9 cellular contexts compared by ENCODE assay signal in genomic region chr11:125166347-125166841, GRCh38. TPM values are rescaled to one million over a fixed set of nuclear protein-coding genes. Genes with fewer than 3 reads are reported as not detected.
A peak's percentile ranks its signal among the peaks of the same experiment; 100 is the strongest.
DNase-seq lines count a peak whose midpoint lies in the region; ATAC-seq and TF ChIP-seq lines count a peak whose summit lies in the region.
"Had no signal": no experiment of that assay in that cellular context is flagged by ENCODE, and none has a peak within 500 bp of the region (broad histone marks: within the 10 kb centered on the region; RNA-seq: fewer than 3 reads in every experiment).

No MANE protein-coding gene starts in this region.

- no peak overlapping the region for H3K18ac ChIP-seq in H9 (ENCODE audit: insufficient read length, low read depth, low read length)

- H3K4me1 Mint-ChIP-seq in H9, result peaks cover 72 to 80% of the 10 kb centered on the region in 2 experiments
- H3K4me1 Mint-ChIP-seq in activated naive CD8-positive, alpha-beta T cell treated with anti-CD3 and anti-CD28 coated beads, Interleukin-2, amount 50 U/mL, for 24 hours, result peaks cover 12% of the 10 kb centered on the region

- H3K4me2 ChIP-seq in H9 (ENCODE audit: insufficient read depth, insufficient read length, low read length), result peak overlapping the region; percentile 88

- peaks cover 36% of the 10 kb centered on the region for H3K23me2 ChIP-seq in H9 (ENCODE audit: insufficient read length, low read depth, low read length, poor library complexity, severe bottlenecking)

- H3K79me2 ChIP-seq in H9 (ENCODE audit: insufficient read depth, low read length), result no peaks in the 10 kb centered on the region

- H3K4me3 Mint-ChIP-seq in H9, result peak overlapping the region; percentile 78 to 94
- peak overlapping the region; percentile 79 for H3K4me3 Mint-ChIP-seq in activated naive CD8-positive, alpha-beta T cell treated with anti-CD3 and anti-CD28 coated beads, Interleukin-2, amount 50 U/mL, for 24 hours

- no peak overlapping the region for H3K14ac ChIP-seq in H9 (ENCODE audit: insufficient read depth, low read length)

- H3K27ac Mint-ChIP-seq in H9, result peak overlapping the region in 1 of 3 experiments; percentile 79; a peak in 2 of 7 replicates
- no peak overlapping the region for H3K27ac Mint-ChIP-seq in activated naive CD8-positive, alpha-beta T cell treated with anti-CD3 and anti-CD28 coated beads, Interleukin-2, amount 50 U/mL, for 24 hours

- H3K9me3 ChIP-seq in H9 (ENCODE audit: control insufficient read depth, low read depth, low read length) (no peaks in the 10 kb centered on the region), sigmoid colon (no peaks in the 10 kb centered on the region)

- no peak overlapping the region for H4K8ac ChIP-seq in H9 (replicated peaks; ENCODE audit: insufficient read length, low read depth, low read length)

- H3K4ac ChIP-seq in H9 (ENCODE audit: low read depth, low read length), result no peak overlapping the region

- no CpG with 5 or more reads among the region's 37 CpGs for WGBS in H9 (ENCODE audit: extremely low coverage, insufficient read length, low lambda C conversion rate)
- WGBS in sigmoid colon, 2 donors, result 5 to 7% methylated on average over 37 of the region's 37 CpGs

- H2BK15ac ChIP-seq in H9 (ENCODE audit: low read depth, low read length), result no peak overlapping the region

- H3K4me3 ChIP-seq in iPS-11a (ENCODE audit: low read depth, low read length) (peak overlapping the region; percentile 49), sigmoid colon (peak overlapping the region; percentile 48 to 71 (median 62))

- no peak overlapping the region for H2BK5ac ChIP-seq in H9 (ENCODE audit: insufficient read length, low read length)

- H4K5ac ChIP-seq in H9 (ENCODE audit: insufficient read length, low read depth, low read length), result no peak overlapping the region

- no peaks in the 10 kb centered on the region for H3K36me3 ChIP-seq in sigmoid colon

- intact Hi-C loops in sigmoid colon (cut with DNase I), result loop anchor here (5.0 kb wide), 1 partner anchor 56 kb away; no protein-coding TSS in a partner anchor

- H2BK120ac ChIP-seq in H9 (ENCODE audit: low read depth, low read length, poor library complexity, severe bottlenecking), result no peak overlapping the region

- no peak overlapping the region for H3K23ac ChIP-seq in H9 (ENCODE audit: insufficient read length, low read depth, low read length)

- H3K4me1 ChIP-seq in H9 (ENCODE audit: insufficient read depth, low read length) (peaks cover 11% of the 10 kb centered on the region; the same call in 1 of the 2 replicates), sigmoid colon (peaks cover 0 to 48% (median 22%) of the 10 kb centered on the region in 4 donors)

- H4K91ac ChIP-seq in H9 (ENCODE audit: insufficient read length, low read depth, low read length), result no peak overlapping the region

- no peak overlapping the region for H2BK12ac ChIP-seq in H9 (ENCODE audit: insufficient read length, low read depth, low read length)

- no peak overlapping the region for H3T11ph ChIP-seq in H9 (ENCODE audit: low read length)

- H3K56ac ChIP-seq in H9 (ENCODE audit: insufficient read length, low read depth, low read length), result no peak overlapping the region

- H4K20me1 ChIP-seq in H9 (ENCODE audit: control insufficient read depth, insufficient read depth, insufficient read length), result no peaks in the 10 kb centered on the region

- no peak overlapping the region for H2AFZ ChIP-seq in H9 (ENCODE audit: low read length)

- H3K9me3 Mint-ChIP-seq in H9, result no peaks in the 10 kb centered on the region
- H3K9me3 Mint-ChIP-seq in activated naive CD8-positive, alpha-beta T cell treated with anti-CD3 and anti-CD28 coated beads, Interleukin-2, amount 50 U/mL, for 24 hours, result no peaks in the 10 kb centered on the region

- no peak overlapping the region for H2AK5ac ChIP-seq in H9 (ENCODE audit: insufficient read length, low read length)

- H3K27ac ChIP-seq in H9 (ENCODE audit: insufficient read length, low read depth, low read length), result no peak overlapping the region
- H3K27ac ChIP-seq in sigmoid colon, result peak overlapping the region; percentile 81 to 87 (median 86)

- peak; percentile 60 for DNase-seq in H9
- peak; percentile 8 for DNase-seq in activated naive CD8-positive, alpha-beta T cell treated with anti-CD3 and anti-CD28 coated beads, Interleukin-2, amount 50 U/mL, for 24 hours
- DNase-seq in sigmoid colon, result peak; percentile 70
- DNase-seq in NCI-H2081 treated with DMSO at 0.1 percent for 48 hours (lab: John Stamatoyannopoulos, UW), result no peak
- DNase-seq in stimulated activated CD4-positive, alpha-beta T cell treated with anti-CD3 and anti-CD28 coated beads, Interleukin-4, amount 100 ng/mL, for 24 hours, result no peak
- no peak for DNase-seq in cortex of kidney (lab: John Stamatoyannopoulos, UW)
- DNase-seq: NCI-H2081 had no signal

- no peak for TF ChIP-seq CTCF in H9 (conservative IDR thresholded peaks at IDR 0.05)
- TF ChIP-seq CTCF in sigmoid colon (IDR thresholded peaks at IDR 0.05), result no peak

- peaks cover 65% of the 10 kb centered on the region for H3K27me3 Mint-ChIP-seq in H9 (ENCODE audit: low read depth)
- H3K27me3 Mint-ChIP-seq in activated naive CD8-positive, alpha-beta T cell treated with anti-CD3 and anti-CD28 coated beads, Interleukin-2, amount 50 U/mL, for 24 hours, result peaks cover 62% of the 10 kb centered on the region

- ATAC-seq in activated naive CD8-positive, alpha-beta T cell treated with anti-CD3 and anti-CD28 coated beads, Interleukin-2, amount 50 U/mL, for 24 hours, result peak; percentile 14
- ATAC-seq in HG03039 (IDR thresholded peaks at IDR 0.05; ENCODE audit: unreplicated experiment), result no peak

- TF ChIP-seq POLR2A in sigmoid colon (IDR thresholded peaks at IDR 0.05), result no peak

- no peak overlapping the region for H2BK20ac ChIP-seq in H9 (ENCODE audit: low read depth, low read length, poor library complexity, severe bottlenecking)

- TF ChIP-seq EP300 in sigmoid colon (IDR thresholded peaks at IDR 0.05), result no peak

- H3K27me3 ChIP-seq in H9 (ENCODE audit: insufficient read depth, low read length), result peaks cover 40% of the 10 kb centered on the region
- no peaks in the 10 kb centered on the region for H3K27me3 ChIP-seq in sigmoid colon

- no peaks in the 10 kb centered on the region; a peak in 1 of 7 replicates for H3K36me3 Mint-ChIP-seq in H9 (ENCODE audit: insufficient read depth in 1 of 3, low read depth in 3 of 3)
- no peaks in the 10 kb centered on the region for H3K36me3 Mint-ChIP-seq in activated naive CD8-positive, alpha-beta T cell treated with anti-CD3 and anti-CD28 coated beads, Interleukin-2, amount 50 U/mL, for 24 hours (ENCODE audit: low read depth)

- no peaks in the 10 kb centered on the region for H3K79me1 ChIP-seq in H9 (ENCODE audit: insufficient read depth, low read depth, low read length, poor library complexity, severe bottlenecking)

- no peak overlapping the region for H3K9ac ChIP-seq in H9 (ENCODE audit: extremely low read depth, insufficient read length, low read length)

RNA-seq across cellular contexts. Expression of gene PKNOX2, which starts 1.8 kb away (rescaled TPM):
- total RNA-seq in H9 (2021) (1.3 and 1.4 TPM in 2 replicates), sigmoid colon (1 to 10 TPM; 1.4 to 4.7 (median 1.7) TPM)
- polyA plus RNA-seq in sigmoid colon, result 1 to 10 TPM in 1 of 3 donors, under 1 TPM in 2; 0.23 to 1.2 (median 0.60) TPM

RNA-seq across cellular contexts. Expression of gene TMEM218, which starts 55.0 kb away (rescaled TPM):
- total RNA-seq in H9 (2021) (14.3 and 15.2 TPM in 2 replicates), sigmoid colon (10 to 100 TPM; 14.0 to 34.6 (median 26.0) TPM)
- polyA plus RNA-seq in sigmoid colon, result 10 to 100 TPM; 12.0 to 23.3 (median 15.6) TPM

Comparison
In these comparisons a context has a peak if more than half of its experiments do, and no peak if none do; other contexts are left out.
1. DNase-seq: peak in H9 (single experiment), activated naive CD8-positive, alpha-beta T cell treated with anti-CD3 and anti-CD28 coated beads, Interleukin-2, amount 50 U/mL, for 24 hours (single experiment) and sigmoid colon (single experiment); none in NCI-H2081 treated with DMSO at 0.1 percent for 48 hours (single experiment), stimulated activated CD4-positive, alpha-beta T cell treated with anti-CD3 and anti-CD28 coated beads, Interleukin-4, amount 100 ng/mL, for 24 hours (single experiment) and cortex of kidney (single experiment).